Comparison of ENCODE assay signal across 8 cellular contexts in genomic region chr1:89994805-89995594, GRCh38. TPM values are rescaled to one million over a fixed set of nuclear protein-coding genes. Genes with fewer than 3 reads are reported as not detected.
A peak's percentile ranks its signal among the peaks of the same experiment; 100 is the strongest.
DNase-seq lines count a peak whose midpoint lies in the region; ATAC-seq and TF ChIP-seq lines count a peak whose summit lies in the region.

Gene ZNF326 (plus strand): TSS chr1:89995110. CDS start chr1:89995258, 148 bp downstream.

- peaks cover 25% of the 10 kb centered on the region for H4K20me1 ChIP-seq in GM23338 (replicated peaks; ENCODE audit: insufficient read depth)

- H3K4me1 Mint-ChIP-seq in GM23338 = peaks cover 42% of the 10 kb centered on the region
- H3K4me1 Mint-ChIP-seq in activated T-helper 17 cell treated with anti-CD3 and anti-CD28 coated beads, Interleukin-2, amount 50 U/mL, for 72 hours = peaks cover 15% of the 10 kb centered on the region
- H3K4me1 Mint-ChIP-seq in natural killer cell = peaks cover 31 to 47% of the 10 kb centered on the region in 2 donors

- peak; percentile 97 for DNase-seq in EH (ENCODE audit: low read depth)
- peak; percentile 98 for DNase-seq in GM23338 (ENCODE audit: low spot score)
- peak; percentile 95 for DNase-seq in LHCN-M2 (ENCODE audit: low read depth)
- DNase-seq in RWPE1 (ENCODE audit: low spot score) = peak; percentile 97
- DNase-seq in fibroblast of peridontal ligament (ENCODE audit: extremely low read depth) = peak; percentile 89
- DNase-seq in natural killer cell = peak; percentile 97
- peak; percentile 93 for DNase-seq in stimulated activated naive CD4-positive, alpha-beta T cell treated with Interleukin-2 at 50 U/mL for 16 hours (lab: John Stamatoyannopoulos, UW)

- peaks cover 9% of the 10 kb centered on the region for H3K36me3 Mint-ChIP-seq in GM23338 (ENCODE audit: low read depth)
- peaks cover 35% of the 10 kb centered on the region for H3K36me3 Mint-ChIP-seq in activated T-helper 17 cell treated with anti-CD3 and anti-CD28 coated beads, Interleukin-2, amount 50 U/mL, for 72 hours (ENCODE audit: low read depth)
- no peaks in the 10 kb centered on the region for H3K36me3 Mint-ChIP-seq in natural killer cell

- no peaks in the 10 kb centered on the region for H3K9me2 ChIP-seq in GM23338 (ENCODE audit: insufficient read depth)

- intact Hi-C loops in natural killer cell (cut with micrococcal nuclease) = loop anchor here (5.0 kb wide), 1 partner anchor 173 kb away; the partner anchor contains the start of gene LRRC8D

- no peaks in the 10 kb centered on the region for H3K27me3 Mint-ChIP-seq in GM23338 (ENCODE audit: insufficient read depth, low read depth, poor library complexity)
- no peaks in the 10 kb centered on the region for H3K27me3 Mint-ChIP-seq in activated T-helper 17 cell treated with anti-CD3 and anti-CD28 coated beads, Interleukin-2, amount 50 U/mL, for 72 hours
- H3K27me3 Mint-ChIP-seq in natural killer cell (ENCODE audit: low read depth in 2 of 2) = no peaks in the 10 kb centered on the region

- CTCF ChIA-PET in RWPE1 (lab: Yijun Ruan, JAX) = no interaction called here

- no peaks in the 10 kb centered on the region for H3K27me3 ChIP-seq in GM23338 (ENCODE audit: insufficient read depth)

- H2AFZ ChIP-seq in GM23338 = no peak within 1 kb of the TSS; the same call in 1 of the 2 replicates

- POLR2A ChIA-PET in RWPE1 (lab: Yijun Ruan, JAX; ENCODE audit: low non-redundant PET) = no interaction called here

- H3K27ac ChIP-seq in GM23338 (ENCODE audit: low read depth) (peak within 1 kb of the TSS; percentile 96), RWPE1 (peak within 1 kb of the TSS; percentile 94)

- H3K36me3 ChIP-seq in GM23338 (ENCODE audit: insufficient read depth) = peaks cover 6% of the 10 kb centered on the region; the same call in 1 of the 2 replicates

- peak within 1 kb of the TSS; percentile 91 for H3K4me2 ChIP-seq in GM23338

- H3K9me3 Mint-ChIP-seq in GM23338 (no peaks in the 10 kb centered on the region), natural killer cell (no peaks in the 10 kb centered on the region)
- H3K9me3 Mint-ChIP-seq in activated T-helper 17 cell treated with anti-CD3 and anti-CD28 coated beads, Interleukin-2, amount 50 U/mL, for 72 hours = no peaks in the 10 kb centered on the region

- H3K4me3 ChIP-seq in GM23338 = peak within 1 kb of the TSS; percentile 97

- peak; percentile 95 for ATAC-seq in GM23338
- peak; percentile 96 for ATAC-seq in activated T-helper 17 cell treated with anti-CD3 and anti-CD28 coated beads, Interleukin-2, amount 50 U/mL, for 72 hours (replicated peaks)
- ATAC-seq in natural killer cell = peak; percentile 95 to 99 (median 97)

- H3K27ac Mint-ChIP-seq in GM23338 (peak within 1 kb of the TSS; percentile 95), natural killer cell (peak within 1 kb of the TSS; percentile 89 to 92)
- peak within 1 kb of the TSS; percentile 95 for H3K27ac Mint-ChIP-seq in activated T-helper 17 cell treated with anti-CD3 and anti-CD28 coated beads, Interleukin-2, amount 50 U/mL, for 72 hours

- H3K4me3 Mint-ChIP-seq in GM23338 = peak within 1 kb of the TSS; percentile 96
- H3K4me3 Mint-ChIP-seq in activated T-helper 17 cell treated with anti-CD3 and anti-CD28 coated beads, Interleukin-2, amount 50 U/mL, for 72 hours = peak within 1 kb of the TSS; percentile 96
- H3K4me3 Mint-ChIP-seq in natural killer cell = peak within 1 kb of the TSS; percentile 97

- no peaks in the 10 kb centered on the region for H3F3A ChIP-seq in GM23338 (replicated peaks; ENCODE audit: low read depth)

- peaks cover 29% of the 10 kb centered on the region for H3K4me1 ChIP-seq in GM23338 (ENCODE audit: insufficient read depth)

- H3K79me2 ChIP-seq in GM23338 (replicated peaks; ENCODE audit: insufficient read depth) = peaks cover 49% of the 10 kb centered on the region

- TF ChIP-seq CTCF in GM23338 (conservative IDR thresholded peaks at IDR 0.05; ENCODE audit: low read depth in 2 of 2) = no peak
- no peak for TF ChIP-seq CTCF in RWPE1 (conservative IDR thresholded peaks at IDR 0.05; ENCODE audit: low read depth)
- no peak for TF ChIP-seq CTCF in natural killer cell (IDR thresholded peaks at IDR 0.05)

TF ChIP-seq in GM23338, 12 proteins besides CTCF, POLR2A, EP300 and RAD21 (continues in another document):
- peak; percentile 24; the same call in 1 of the 2 replicates for TF ChIP-seq ETS1 (IDR thresholded peaks at IDR 0.05)
- no peak for TF ChIP-seq ZNF462 (CRISPR knock-in tag; IDR thresholded peaks at IDR 0.05)
- TF ChIP-seq ZNF114 (CRISPR knock-in tag; IDR thresholded peaks at IDR 0.05) = no peak
- TF ChIP-seq POLR2AphosphoS5 (IDR thresholded peaks at IDR 0.05; ENCODE audit: low read depth) = peak; percentile 97
- peak; percentile 62; the same call in 1 of the 2 replicates for TF ChIP-seq CREB1 (CRISPR knock-in tag; IDR thresholded peaks at IDR 0.05; ENCODE audit: low read depth)

RNA-seq across cellular contexts. Expression of gene ZNF326, which starts in this region (rescaled TPM):
- total RNA-seq in GM23338 (2014; rRNA removed; shearing (Covaris generic)) = 21.9 and 28.6 TPM in 2 replicates
- polyA plus RNA-seq in GM23338 (2016; fragmentation: Nextera tagmentation; extraction: Ambion mirVana) = 31.1 and 35.1 TPM in 2 replicates
- total RNA-seq in LHCN-M2 (2014; rRNA removed) (6.3 and 6.6 TPM in 2 replicates), natural killer cell (10 to 100 TPM; 44.4 to 49.2 (median 45.7) TPM)
- 8.8 TPM for polyA plus RNA-seq in LHCN-M2 (2012)
- 10 to 100 TPM; 18.4 to 20.9 TPM for total RNA-seq in activated T-helper 17 cell treated with anti-CD3 and anti-CD28 coated beads, Interleukin-2, amount 50 U/mL, for 72 hours

Comparison
In these comparisons a context has a peak if more than half of its experiments do, and no peak if none do; other contexts are left out.
1. Peak in every context shown above with its lines: DNase-seq, ATAC-seq, H3K4me3 ChIP-seq and H3K27ac ChIP-seq.